8 cellular contexts compared by ENCODE assay signal in the genomic region with DNA sequence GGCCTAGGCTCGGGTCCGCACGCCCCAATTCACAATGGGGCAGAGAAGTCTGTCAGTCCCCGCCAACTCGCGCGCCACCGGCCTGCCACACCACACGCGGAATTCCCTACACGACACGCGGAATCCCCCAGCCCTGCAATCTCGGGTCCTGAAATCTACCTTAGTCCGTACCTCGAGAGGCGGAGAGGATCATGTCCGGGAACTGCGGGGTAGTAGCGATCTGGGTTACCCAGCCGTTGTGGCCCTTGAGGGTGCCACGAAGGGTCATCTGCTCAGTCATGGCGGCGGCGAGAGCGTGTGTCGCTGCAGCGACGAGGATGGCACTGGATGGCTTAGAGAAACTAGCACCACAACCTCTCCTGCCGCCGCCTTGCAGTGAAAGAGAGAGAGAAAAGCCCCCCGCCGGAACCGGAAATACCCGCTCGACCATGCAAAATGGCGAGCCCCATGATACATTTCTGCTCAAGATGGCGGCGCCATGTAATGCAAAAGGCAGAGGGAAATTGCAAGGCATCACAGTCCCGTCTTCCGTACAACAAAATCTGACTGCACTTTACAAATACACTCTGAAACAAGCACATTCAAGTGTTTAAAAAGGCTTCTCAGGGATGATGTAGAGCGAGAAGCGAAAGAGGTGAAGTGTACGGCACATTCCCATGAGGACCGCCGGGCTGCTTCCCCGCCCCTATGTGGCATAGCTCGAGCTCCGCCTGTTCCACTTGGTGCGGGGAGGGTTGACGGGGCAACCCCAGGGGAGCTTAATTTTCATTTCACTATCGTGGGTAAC. TPM values are rescaled to one million over a fixed set of nuclear protein-coding genes. Genes with fewer than 3 reads are reported as not detected.
A peak's percentile ranks its signal among the peaks of the same experiment; 100 is the strongest.
DNase-seq lines count a peak whose midpoint lies in the region; TF ChIP-seq lines count a peak whose summit lies in the region.

TSS of gene RACK1 (minus strand) at position 386 of the 787 bp plus-strand sequence. CDS start at position 280, 106 bp downstream.

- H3K4me2 ChIP-seq in BLaER1, result peak within 1 kb of the TSS; percentile 99

- H3K9ac ChIP-seq in BLaER1 (peak within 1 kb of the TSS; percentile 100), muscle layer of colon (ENCODE audit: low read length) (peak within 1 kb of the TSS; percentile 92)

- peak; percentile 91 for DNase-seq in GM20000 (ENCODE audit: low spot score)
- DNase-seq in HT-29 (ENCODE audit: low spot score), result peak; percentile 94
- DNase-seq in activated CD8-positive, alpha-beta memory T cell treated with anti-CD3 and anti-CD28 coated beads for 1 hour (ENCODE audit: extremely low read depth in 1 of 2, low read depth in 1 of 2), result peak; percentile 76 to 80
- DNase-seq in epidermal melanocyte (ENCODE audit: insufficient read length, low spot score), result peak; percentile 89
- DNase-seq in stimulated activated CD8-positive, alpha-beta memory T cell treated with anti-CD3 and anti-CD28 coated beads, Interleukin-7, amount 100 ng/mL, for 24 hours (ENCODE audit: low read depth), result peak; percentile 81
- DNase-seq in COLO668 (lab: John Stamatoyannopoulos, UW; ENCODE audit: unreplicated experiment), result no peak

- H4K20me1 ChIP-seq in BLaER1, result peaks cover 67% of the 10 kb centered on the region

- peak within 1 kb of the TSS; percentile 97 for H3K27ac ChIP-seq in BLaER1
- peak within 1 kb of the TSS; percentile 75 for H3K27ac ChIP-seq in muscle layer of colon (ENCODE audit: low read depth, low read length)

- H3K9me3 ChIP-seq in BLaER1 (no peaks in the 10 kb centered on the region), muscle layer of colon (ENCODE audit: low read length) (no peaks in the 10 kb centered on the region)

- TF ChIP-seq CTCF in GM20000 (IDR thresholded peaks at IDR 0.05; ENCODE audit: extremely low read depth, missing control alignments), result no peak

- H3K4me3 ChIP-seq in BLaER1 (peak within 1 kb of the TSS; percentile 97), muscle layer of colon (ENCODE audit: low read depth in 1 of 2, low read length in 2 of 2) (peak within 1 kb of the TSS; percentile 92)

- no peaks in the 10 kb centered on the region; the same call in 1 of the 2 replicates for H3K27me3 ChIP-seq in BLaER1
- H3K27me3 ChIP-seq in muscle layer of colon (ENCODE audit: control insufficient read depth in 1 of 2, insufficient read depth in 2 of 2, low read length in 2 of 2), result no peaks in the 10 kb centered on the region

- H3K4me1 ChIP-seq in BLaER1, result peaks cover 70% of the 10 kb centered on the region
- H3K4me1 ChIP-seq in muscle layer of colon (ENCODE audit: insufficient read depth, low read length), result peaks cover 43% of the 10 kb centered on the region

- H3K36me3 ChIP-seq in BLaER1 (peaks cover 45% of the 10 kb centered on the region), muscle layer of colon (ENCODE audit: insufficient read depth, low read length) (peaks cover 31% of the 10 kb centered on the region)

RNA-seq across cellular contexts. Expression of gene RACK1, which starts in this region (rescaled TPM):
- total RNA-seq in HT-29 (2014; rRNA removed; shearing (Covaris generic)), result 4,450 and 4,738 TPM in 2 replicates
